15 cellular contexts compared by ENCODE assay signal in the genomic region with DNA sequence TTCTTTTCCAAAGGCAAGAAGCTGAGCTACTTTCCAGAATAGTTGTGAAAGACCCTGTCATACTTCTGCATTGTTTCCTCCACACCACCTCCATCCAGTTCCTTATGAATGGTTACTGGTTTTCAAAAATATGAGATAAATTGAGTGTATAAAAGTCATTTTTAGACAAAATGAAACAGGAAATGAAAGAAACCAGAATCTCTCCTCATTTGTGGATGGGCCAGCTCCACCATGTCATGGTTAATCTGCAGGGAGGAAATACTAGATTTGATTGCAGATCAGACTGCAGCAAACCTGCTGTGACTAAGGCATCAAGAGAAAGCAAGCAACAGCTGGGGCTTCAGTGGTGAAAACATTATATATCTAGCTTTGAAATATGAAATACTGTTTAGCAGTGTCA. TPM values are rescaled to one million over a fixed set of nuclear protein-coding genes. Genes with fewer than 3 reads are reported as not detected.
DNase-seq lines count a peak whose midpoint lies in the region; ATAC-seq, FAIRE-seq and TF ChIP-seq lines count a peak whose summit lies in the region.
"Had no signal": no experiment of that assay in that cellular context is flagged by ENCODE, and none has a peak within 500 bp of the region (broad histone marks: within the 10 kb centered on the region; RNA-seq: fewer than 3 reads in every experiment).

No MANE protein-coding gene starts in this region.

- in situ Hi-C loops in KBM-7 (cut with MboI; ENCODE audit: low pct_unique_long_range_greater_than_20kb, low sequenced_read_pairs) = no loop called here

- peaks cover 13% of the 10 kb centered on the region for H3K4me1 Mint-ChIP-seq in activated CD4-positive, alpha-beta T cell treated with anti-CD3 and anti-CD28 coated beads for 36 hours
- H3K4me1 Mint-ChIP-seq in endothelial cell (ENCODE audit: unreplicated experiment) = peaks cover 4% of the 10 kb centered on the region

- no peaks in the 10 kb centered on the region for H3K9me3 ChIP-seq in pancreas
- H3K9me3 ChIP-seq: prostate gland had no signal

- no peaks in the 10 kb centered on the region for H3K9me3 Mint-ChIP-seq in activated CD4-positive, alpha-beta T cell treated with anti-CD3 and anti-CD28 coated beads for 36 hours (ENCODE audit: low read depth)
- no peaks in the 10 kb centered on the region for H3K9me3 Mint-ChIP-seq in endothelial cell (ENCODE audit: unreplicated experiment)

- no peaks in the 10 kb centered on the region for H3K4me1 ChIP-seq in pancreas
- H3K4me1 ChIP-seq: prostate gland had no signal

- H3K36me3 ChIP-seq in pancreas = no peaks in the 10 kb centered on the region
- H3K36me3 ChIP-seq: prostate gland had no signal

- no peak for DNase-seq in activated CD4-positive, alpha-beta T cell treated with anti-CD3 and anti-CD28 coated beads for 36 hours
- no peak for DNase-seq in activated CD4-positive, alpha-beta T cell treated with anti-CD3 and anti-CD28 coated beads for 48 hours
- DNase-seq in pancreas (no peak), endothelial cell (ENCODE audit: low spot score) (no peak), KBM-7 (no peak), left cardiac atrium (no peak)
- DNase-seq: activated gamma-delta T cell, foreskin melanocyte, NCI-H1417 treated with DMSO at 0.1 percent for 48 hours, PC-9 had no signal

- H3K36me3 Mint-ChIP-seq in activated CD4-positive, alpha-beta T cell treated with anti-CD3 and anti-CD28 coated beads for 36 hours (ENCODE audit: low read depth) = no peaks in the 10 kb centered on the region
- no peaks in the 10 kb centered on the region for H3K36me3 Mint-ChIP-seq in endothelial cell (ENCODE audit: low read depth, unreplicated experiment)

- H3K27me3 Mint-ChIP-seq in activated CD4-positive, alpha-beta T cell treated with anti-CD3 and anti-CD28 coated beads for 36 hours = peaks cover 3% of the 10 kb centered on the region
- no peaks in the 10 kb centered on the region for H3K27me3 Mint-ChIP-seq in endothelial cell (ENCODE audit: unreplicated experiment)

- peaks cover 0 to 16% (median 4%) of the 10 kb centered on the region in 4 donors for H3K27me3 ChIP-seq in pancreas

- intact Hi-C loops in activated CD4-positive, alpha-beta T cell treated with anti-CD3 and anti-CD28 coated beads for 36 hours (cut with DNase I, micrococcal nuclease) = loop anchor here in 1 of 2 experiments (10.0 kb wide), 1 partner anchor 780 kb away; no protein-coding TSS in a partner anchor
- intact Hi-C loops in pancreas (cut with DNase I) (loop anchor here in 2 of 3 donors (10.0 kb wide), 2 partner anchors 430 to 780 kb away; no protein-coding TSS in a partner anchor), left cardiac atrium (cut with DNase I) (loop anchor here in 1 of 2 donors (10.0 kb wide), 1 partner anchor 780 kb away; no protein-coding TSS in a partner anchor)

- ATAC-seq in activated CD4-positive, alpha-beta T cell treated with anti-CD3 and anti-CD28 coated beads for 36 hours = peak; percentile 36
- ATAC-seq in HG02571 (IDR thresholded peaks at IDR 0.05; ENCODE audit: unreplicated experiment) (peak; percentile 5), HG03439 (IDR thresholded peaks at IDR 0.05; ENCODE audit: unreplicated experiment) (peak; percentile 24), pancreas (no peak), left cardiac atrium (no peak)

- TF ChIP-seq CTCF in pancreas (IDR thresholded peaks at IDR 0.05) = no peak
- no peak for TF ChIP-seq CTCF in endothelial cell (IDR thresholded peaks at IDR 0.05; ENCODE audit: unreplicated experiment)

- no peak overlapping the region for H3K27ac ChIP-seq in pancreas
- H3K27ac ChIP-seq: PC-9, prostate gland had no signal

- no peak overlapping the region for H3K4me3 Mint-ChIP-seq in activated CD4-positive, alpha-beta T cell treated with anti-CD3 and anti-CD28 coated beads for 36 hours
- H3K4me3 Mint-ChIP-seq in endothelial cell (ENCODE audit: unreplicated experiment) = no peak overlapping the region

- peak; percentile 20 for FAIRE-seq in pancreas (lab: Jason Lieb, UNC)

- H3K4me3 ChIP-seq in pancreas = no peak overlapping the region
- H3K4me3 ChIP-seq: PC-9, prostate gland had no signal

- POLR2A ChIA-PET in activated CD4-positive, alpha-beta T cell treated with anti-CD3 and anti-CD28 coated beads for 36 hours (lab: Charles Lee) = no interaction called here

- no peak overlapping the region for H3K27ac Mint-ChIP-seq in activated CD4-positive, alpha-beta T cell treated with anti-CD3 and anti-CD28 coated beads for 36 hours
- H3K27ac Mint-ChIP-seq in endothelial cell (ENCODE audit: unreplicated experiment) = no peak overlapping the region

- CTCF ChIA-PET in activated CD4-positive, alpha-beta T cell treated with anti-CD3 and anti-CD28 coated beads for 36 hours (lab: Charles Lee) = no interaction called here

RNA-seq across cellular contexts. Expression of a gene that starts 23.8 kb away (rescaled TPM):
- total RNA-seq in activated CD4-positive, alpha-beta T cell treated with anti-CD3 and anti-CD28 coated beads for 36 hours = not detected
- total RNA-seq in pancreas (under 1 TPM in 1 of 6 donors, not detected in 5; 0.22 TPM), endothelial cell (ENCODE audit: unreplicated experiment) (not detected), left cardiac atrium (not detected)
- polyA plus RNA-seq in pancreas = not detected
- total RNA-seq: cerebellum, PC-9, prostate gland, urinary bladder had no signal

Comparison
In these comparisons a context has a peak if more than half of its experiments do, and no peak if none do; other contexts are left out.
1. ATAC-seq: peak in activated CD4-positive, alpha-beta T cell treated with anti-CD3 and anti-CD28 coated beads for 36 hours (single experiment), HG02571 (single experiment) and HG03439 (single experiment); none in pancreas (0 of 4) and left cardiac atrium (0 of 2).